Comparison of ENCODE assay signal across 2 cellular contexts in genomic region chr1:117258075-117258474, GRCh38. TPM values are rescaled to one million over a fixed set of nuclear protein-coding genes. Genes with fewer than 3 reads are reported as not detected.
"Had no signal": no experiment of that assay in that cellular context is flagged by ENCODE, and none has a peak within 500 bp of the region (broad histone marks: within the 10 kb centered on the region; RNA-seq: fewer than 3 reads in every experiment).

No MANE protein-coding gene starts in this region.

RNA-seq across cellular contexts. Expression of gene VTCN1, which starts 47.3 kb away (rescaled TPM):
- total RNA-seq: G401, GM12878 had no signal
- polyA plus RNA-seq: GM12878 had no signal
